12 cellular contexts compared by ENCODE assay signal in genomic region chr2:39512434-39512935, GRCh38.
A peak's percentile ranks its signal among the peaks of the same experiment; 100 is the strongest.
DNase-seq lines count a peak whose midpoint lies in the region; ATAC-seq and TF ChIP-seq lines count a peak whose summit lies in the region.
"Had no signal": no experiment of that assay in that cellular context is flagged by ENCODE, and none has a peak within 500 bp of the region (broad histone marks: within the 10 kb centered on the region; RNA-seq: fewer than 3 reads in every experiment).

No MANE protein-coding gene starts in this region.

- TF ChIP-seq CTCF in Caco-2 (IDR thresholded peaks at IDR 0.05; ENCODE audit: insufficient read depth in 1 of 2, low read depth in 1 of 2, low read length in 1 of 2, severe bottlenecking in 1 of 2, unreplicated experiment in 1 of 2) (no peak), heart right ventricle (IDR thresholded peaks at IDR 0.05) (no peak), endothelial cell (IDR thresholded peaks at IDR 0.05; ENCODE audit: unreplicated experiment) (no peak)

- H3K9me3 ChIP-seq in Caco-2: no peaks in the 10 kb centered on the region
- no peaks in the 10 kb centered on the region for H3K9me3 ChIP-seq in T-helper 17 cell (ENCODE audit: control insufficient read depth, low read length, poor library complexity, severe bottlenecking)
- no peaks in the 10 kb centered on the region for H3K9me3 ChIP-seq in heart right ventricle
- H3K9me3 ChIP-seq: suprapubic skin had no signal

- peaks cover 34% of the 10 kb centered on the region for H3K4me1 Mint-ChIP-seq in Caco-2 (ENCODE audit: low read depth, unreplicated experiment)
- peaks cover 14% of the 10 kb centered on the region for H3K4me1 Mint-ChIP-seq in T-helper 17 cell
- H3K4me1 Mint-ChIP-seq in endothelial cell (ENCODE audit: unreplicated experiment): peaks cover 73% of the 10 kb centered on the region
- peaks cover 25% of the 10 kb centered on the region for H3K4me1 Mint-ChIP-seq in T-helper 2 cell treated with Interferon-gamma antibody and Interleukin-4, amounts not matched to agents 5 μg/mL and 100 μg/mL, for 36 hours (ENCODE audit: low read depth)

- H3K27ac ChIP-seq in heart right ventricle: peak overlapping the region in 9 of 10 donors; percentile 46 to 90 (median 80)
- peak overlapping the region; percentile 87 for H3K27ac ChIP-seq in rectal smooth muscle tissue (ENCODE audit: low read depth, low read length)
- H3K27ac ChIP-seq: suprapubic skin had no signal

- H3K4me3 ChIP-seq in Caco-2 (ENCODE audit: low read depth, low read length) (no peak overlapping the region), heart right ventricle (no peak overlapping the region), rectal smooth muscle tissue (ENCODE audit: low read length) (no peak overlapping the region)
- H3K4me3 ChIP-seq: skin epidermis, suprapubic skin had no signal

- no peak overlapping the region for H3K4me3 Mint-ChIP-seq in Caco-2 (ENCODE audit: unreplicated experiment)
- no peak overlapping the region for H3K4me3 Mint-ChIP-seq in T-helper 17 cell
- no peak overlapping the region for H3K4me3 Mint-ChIP-seq in endothelial cell (ENCODE audit: unreplicated experiment)
- no peak overlapping the region for H3K4me3 Mint-ChIP-seq in T-helper 2 cell treated with Interferon-gamma antibody and Interleukin-4, amounts not matched to agents 5 μg/mL and 100 μg/mL, for 36 hours

- H3K9me3 Mint-ChIP-seq in Caco-2 (ENCODE audit: unreplicated experiment): no peaks in the 10 kb centered on the region
- no peaks in the 10 kb centered on the region for H3K9me3 Mint-ChIP-seq in endothelial cell (ENCODE audit: unreplicated experiment)
- no peaks in the 10 kb centered on the region for H3K9me3 Mint-ChIP-seq in T-helper 2 cell treated with Interferon-gamma antibody and Interleukin-4, amounts not matched to agents 5 μg/mL and 100 μg/mL, for 36 hours

- ATAC-seq in T-helper 17 cell: no peak
- no peak for ATAC-seq in heart right ventricle

- H3K4me1 ChIP-seq in Caco-2 (peaks cover 43% of the 10 kb centered on the region), heart right ventricle (peaks cover 28 to 98% (median 85%) of the 10 kb centered on the region in 9 donors), rectal smooth muscle tissue (ENCODE audit: control insufficient read depth, insufficient read depth, low read length) (peaks cover 65% of the 10 kb centered on the region)
- H3K4me1 ChIP-seq: suprapubic skin had no signal

- H3K36me3 ChIP-seq in Caco-2 (ENCODE audit: control insufficient read depth, insufficient read depth, low read length) (no peaks in the 10 kb centered on the region), heart right ventricle (no peaks in the 10 kb centered on the region), rectal smooth muscle tissue (ENCODE audit: control insufficient read depth, insufficient read depth, low read length) (no peaks in the 10 kb centered on the region)
- H3K36me3 ChIP-seq: suprapubic skin had no signal

- no peaks in the 10 kb centered on the region for H3K36me3 Mint-ChIP-seq in Caco-2 (ENCODE audit: insufficient read depth, unreplicated experiment)
- H3K36me3 Mint-ChIP-seq in T-helper 17 cell (ENCODE audit: low read depth): peaks cover 6% of the 10 kb centered on the region
- no peaks in the 10 kb centered on the region for H3K36me3 Mint-ChIP-seq in endothelial cell (ENCODE audit: low read depth, unreplicated experiment)
- no peaks in the 10 kb centered on the region for H3K36me3 Mint-ChIP-seq in T-helper 2 cell treated with Interferon-gamma antibody and Interleukin-4, amounts not matched to agents 5 μg/mL and 100 μg/mL, for 36 hours (ENCODE audit: low read depth)

- H3K27me3 ChIP-seq in Caco-2 (replicated peaks; ENCODE audit: control insufficient read depth, insufficient read depth, low read length): no peaks in the 10 kb centered on the region
- no peaks in the 10 kb centered on the region for H3K27me3 ChIP-seq in heart right ventricle
- H3K27me3 ChIP-seq in rectal smooth muscle tissue (ENCODE audit: control insufficient read depth, insufficient read depth, low read length): no peaks in the 10 kb centered on the region
- H3K27me3 ChIP-seq: suprapubic skin had no signal

- intact Hi-C loops in Caco-2 (cut with micrococcal nuclease; ENCODE audit: unreplicated experiment) (loop anchor here (2.0 to 10.0 kb wide), 3 partner anchors 18 to 182 kb away; no protein-coding TSS in a partner anchor), heart right ventricle (cut with DNase I) (loop anchor here (5.0 to 10.0 kb wide), 9 partner anchors 45 to 212 kb away; partner anchors contain the start of gene MAP4K3 (in 3 of the 10))

- CTCF ChIA-PET in Caco-2 (lab: Charles Lee): no interaction called here
- CTCF ChIA-PET in HEK293T (lab: Yijun Ruan, JAX): interaction anchor here (0.6 kb wide), 1 partner anchor 129 kb away, joined by 3 read pairs; no protein-coding TSS in a partner anchor

- H3K27me3 Mint-ChIP-seq in Caco-2 (ENCODE audit: insufficient read depth, unreplicated experiment): no peaks in the 10 kb centered on the region
- peaks cover 13% of the 10 kb centered on the region for H3K27me3 Mint-ChIP-seq in T-helper 17 cell
- H3K27me3 Mint-ChIP-seq in endothelial cell (ENCODE audit: unreplicated experiment): peaks cover 12% of the 10 kb centered on the region
- no peaks in the 10 kb centered on the region for H3K27me3 Mint-ChIP-seq in T-helper 2 cell treated with Interferon-gamma antibody and Interleukin-4, amounts not matched to agents 5 μg/mL and 100 μg/mL, for 36 hours (ENCODE audit: low read depth)

- no TSS peak for BruUV-seq in Caco-2 (replicated peaks; lab: Mats Ljungman, UMichigan)

- 43 to 51% methylated on average over 7 of the region's 7 CpGs for WGBS in heart right ventricle, 2 donors

- DNase-seq in Caco-2: no peak
- no peak for DNase-seq in T-helper 17 cell
- peak in 1 of 2 donors; percentile 23 for DNase-seq in heart right ventricle
- no peak for DNase-seq in endothelial cell (ENCODE audit: low spot score)
- no peak for DNase-seq in NK-92 (lab: John Stamatoyannopoulos, UW; ENCODE audit: unreplicated experiment)
- DNase-seq in T-helper 2 cell treated with Interferon-gamma antibody and Interleukin-4, amounts not matched to agents 5 μg/mL and 100 μg/mL, for 36 hours (ENCODE audit: low spot score): no peak
- DNase-seq in HEK293T (ENCODE audit: extremely low spot score): no peak
- DNase-seq: MV-4-11, RPMI8226 had no signal

- H3K27ac Mint-ChIP-seq in Caco-2 (ENCODE audit: unreplicated experiment) (peak overlapping the region; percentile 64), T-helper 17 cell (peak overlapping the region; percentile 35), endothelial cell (ENCODE audit: unreplicated experiment) (no peak overlapping the region)
- no peak overlapping the region for H3K27ac Mint-ChIP-seq in T-helper 2 cell treated with Interferon-gamma antibody and Interleukin-4, amounts not matched to agents 5 μg/mL and 100 μg/mL, for 36 hours

- POLR2A ChIA-PET in Caco-2 (lab: Charles Lee): interaction anchor here (0.7 kb wide), 1 partner anchor 382 kb away, joined by 4 read pairs; no protein-coding TSS in a partner anchor
- POLR2A ChIA-PET in HEK293T (lab: Yijun Ruan, JAX): interaction anchor here (1.1 kb wide), 1 partner anchor 75 kb away, joined by 3 read pairs; no protein-coding TSS in a partner anchor

- H3K9ac ChIP-seq in rectal smooth muscle tissue (ENCODE audit: low read length): no peak overlapping the region

TF ChIP-seq in HEK293T, 16 proteins besides CTCF, POLR2A, EP300 and RAD21:
- no peak for TF ChIP-seq SP1 (IDR thresholded peaks at IDR 0.05)
- no peak for TF ChIP-seq NFRKB (IDR thresholded peaks at IDR 0.05)
- no peak for TF ChIP-seq L3MBTL2 (conservative IDR thresholded peaks at IDR 0.05)
- no peak for TF ChIP-seq TARDBP (IDR thresholded peaks at IDR 0.05)
- TF ChIP-seq FOXK2 (IDR thresholded peaks at IDR 0.05): no peak
- no peak for TF ChIP-seq HDGF (IDR thresholded peaks at IDR 0.05; ENCODE audit: borderline replicate concordance)
- TF ChIP-seq ELF4 (IDR thresholded peaks at IDR 0.05): no peak
- no peak for TF ChIP-seq BHLHE40 (IDR thresholded peaks at IDR 0.05; ENCODE audit: borderline replicate concordance)
- TF ChIP-seq SUZ12 (IDR thresholded peaks at IDR 0.05): no peak
- no peak for TF ChIP-seq CTBP1 (IDR thresholded peaks at IDR 0.05; ENCODE audit: borderline replicate concordance)
- TF ChIP-seq ZNF384 (IDR thresholded peaks at IDR 0.05): no peak
- no peak for TF ChIP-seq FOXA1 (IDR thresholded peaks at IDR 0.05)
- no peak for TF ChIP-seq PKNOX1 (IDR thresholded peaks at IDR 0.05)
- TF ChIP-seq ARNT (IDR thresholded peaks at IDR 0.05): no peak
- no peak for TF ChIP-seq LEF1 (IDR thresholded peaks at IDR 0.05; ENCODE audit: borderline replicate concordance)

Comparison
In these comparisons a context has a peak if more than half of its experiments do, and no peak if none do; other contexts are left out.
1. H3K27ac Mint-ChIP-seq: peak in Caco-2 (single experiment) and T-helper 17 cell (single experiment); none in endothelial cell (single experiment) and T-helper 2 cell treated with Interferon-gamma antibody and Interleukin-4, amounts not matched to agents 5 μg/mL and 100 μg/mL, for 36 hours (single experiment).